8 cellular contexts compared by ENCODE assay signal in the genomic region with DNA sequence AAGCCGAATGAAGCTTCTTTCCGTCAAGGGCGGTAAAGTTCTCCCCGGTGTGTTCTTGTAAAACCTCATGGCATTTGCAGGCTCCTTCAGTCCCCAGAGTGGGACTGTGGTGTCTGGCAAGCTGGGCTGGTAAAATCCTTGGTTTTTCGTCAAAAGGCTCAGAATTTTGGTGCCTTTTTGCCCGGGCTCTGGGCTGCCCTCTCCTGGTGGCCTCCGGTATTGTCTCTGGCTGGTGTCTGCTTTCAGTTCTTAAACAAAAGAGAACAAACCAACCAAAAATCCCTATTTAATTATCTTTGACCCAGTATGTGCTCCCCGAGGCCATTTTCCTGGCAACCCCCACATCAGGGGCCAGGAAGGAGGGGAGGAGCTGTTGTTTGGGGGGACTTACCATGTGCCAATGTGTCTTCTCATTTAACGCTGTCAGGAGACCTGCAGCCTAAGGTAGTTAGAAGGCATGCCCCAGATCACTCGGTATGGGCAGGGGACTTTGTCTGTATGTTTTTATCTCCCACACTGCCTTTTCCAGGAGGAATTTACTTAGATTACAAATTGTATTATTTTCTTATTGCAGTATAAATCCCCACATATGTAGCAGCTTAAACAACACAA. TPM values are rescaled to one million over a fixed set of nuclear protein-coding genes. Genes with fewer than 3 reads are reported as not detected.
DNase-seq lines count a peak whose midpoint lies in the region; ATAC-seq, FAIRE-seq and TF ChIP-seq lines count a peak whose summit lies in the region.

No MANE protein-coding gene starts in this region.

- no peak for DNase-seq in CD14-positive monocyte (ENCODE audit: low spot score)
- peak; percentile 19 for DNase-seq in Jurkat, Clone E6-1 (ENCODE audit: low read depth, low spot score)
- peak; percentile 18 for DNase-seq in activated naive CD8-positive, alpha-beta T cell treated with anti-CD3 and anti-CD28 coated beads for 36 hours
- no peak for DNase-seq in frontal cortex (ENCODE audit: low spot score in 2 of 2)
- DNase-seq in NCI-H510A treated with DMSO at 0.1 percent for 48 hours (lab: John Stamatoyannopoulos, UW): no peak
- DNase-seq in small intestine: no peak

- peak overlapping the region in 1 of 2 donors; percentile 10 for H3K4me3 Mint-ChIP-seq in CD14-positive monocyte
- H3K4me3 Mint-ChIP-seq in activated naive CD8-positive, alpha-beta T cell treated with anti-CD3 and anti-CD28 coated beads for 36 hours: no peak overlapping the region

- no peak overlapping the region for H3K27ac Mint-ChIP-seq in CD14-positive monocyte
- no peak overlapping the region for H3K27ac Mint-ChIP-seq in activated naive CD8-positive, alpha-beta T cell treated with anti-CD3 and anti-CD28 coated beads for 36 hours

- H3K4me1 Mint-ChIP-seq in CD14-positive monocyte: peaks cover 4% of the 10 kb centered on the region
- peaks cover 2% of the 10 kb centered on the region for H3K4me1 Mint-ChIP-seq in activated naive CD8-positive, alpha-beta T cell treated with anti-CD3 and anti-CD28 coated beads for 36 hours

- intact Hi-C loops in CD14-positive monocyte (cut with micrococcal nuclease): loop anchor here (10.0 kb wide), 1 partner anchor 1048 kb away; no protein-coding TSS in a partner anchor

- H3K36me3 ChIP-seq in liver (ENCODE audit: control insufficient read depth in 4 of 4, insufficient read depth in 3 of 4, low read depth in 1 of 4, low read length in 3 of 4): no peaks in the 10 kb centered on the region
- H3K36me3 ChIP-seq in small intestine (ENCODE audit: control insufficient read depth in 2 of 2, insufficient read depth in 2 of 2, low read length in 2 of 2): no peaks in the 10 kb centered on the region

- peaks cover 2 to 6% (median 5%) of the 10 kb centered on the region in 3 donors for H3K27me3 Mint-ChIP-seq in CD14-positive monocyte (ENCODE audit: low read depth in 3 of 3)
- peaks cover 40% of the 10 kb centered on the region for H3K27me3 Mint-ChIP-seq in activated naive CD8-positive, alpha-beta T cell treated with anti-CD3 and anti-CD28 coated beads for 36 hours

- H3K9me3 ChIP-seq in liver (ENCODE audit: control insufficient read depth in 4 of 4, low read length in 3 of 4): peaks cover 0 to 4% (median 0%) of the 10 kb centered on the region in 4 donors
- H3K9me3 ChIP-seq in small intestine (ENCODE audit: control insufficient read depth, low read depth): no peaks in the 10 kb centered on the region

- 34% methylated on average over 10 of the region's 10 CpGs for WGBS in liver
- WGBS in small intestine, 3 donors: 38 to 43% (median 41%) methylated on average over 10 of the region's 10 CpGs

- H3K27ac ChIP-seq in liver (ENCODE audit: low read depth in 1 of 2, low read length in 2 of 2): no peak overlapping the region
- H3K27ac ChIP-seq in small intestine (ENCODE audit: low read depth in 1 of 2, low read length in 1 of 2): no peak overlapping the region

- H3K9ac ChIP-seq in liver (ENCODE audit: low read depth in 1 of 2, low read length in 2 of 2): no peak overlapping the region

- FAIRE-seq in frontal cortex (lab: Jason Lieb, UNC): no peak
- FAIRE-seq in small intestine (lab: Jason Lieb, UNC): no peak

- H3K27me3 ChIP-seq in liver (ENCODE audit: control insufficient read depth in 4 of 4, insufficient read depth in 4 of 4, low read length in 3 of 4): peaks cover 0 to 14% (median under 1%) of the 10 kb centered on the region in 4 donors
- H3K27me3 ChIP-seq in small intestine (ENCODE audit: control insufficient read depth in 2 of 2, insufficient read depth in 2 of 2, low read length in 2 of 2): no peaks in the 10 kb centered on the region

- H3K4me1 ChIP-seq in liver (ENCODE audit: control insufficient read depth in 4 of 4, insufficient read depth in 4 of 4, low read length in 3 of 4) (no peaks in the 10 kb centered on the region), small intestine (ENCODE audit: control insufficient read depth in 2 of 2, insufficient read depth in 1 of 2, low read depth in 1 of 2, low read length in 1 of 2) (no peaks in the 10 kb centered on the region)

- no peak for ATAC-seq in GM18868 (IDR thresholded peaks at IDR 0.05; ENCODE audit: unreplicated experiment)

- no peaks in the 10 kb centered on the region for H3K36me3 Mint-ChIP-seq in CD14-positive monocyte
- H3K36me3 Mint-ChIP-seq in activated naive CD8-positive, alpha-beta T cell treated with anti-CD3 and anti-CD28 coated beads for 36 hours: no peaks in the 10 kb centered on the region

- peak; percentile 47 to 61 for TF ChIP-seq RAD21 in liver (IDR thresholded peaks at IDR 0.05)

- no peak overlapping the region for H3K4me3 ChIP-seq in Jurkat, Clone E6-1 (ENCODE audit: low read length)
- H3K4me3 ChIP-seq in liver (ENCODE audit: low read depth in 1 of 3, low read length in 3 of 3): no peak overlapping the region
- no peak overlapping the region for H3K4me3 ChIP-seq in small intestine (ENCODE audit: low read depth in 1 of 2, low read length in 2 of 2)

- peaks cover 0 to 9% (median 0%) of the 10 kb centered on the region in 7 donors for H3K9me3 Mint-ChIP-seq in CD14-positive monocyte
- H3K9me3 Mint-ChIP-seq in activated naive CD8-positive, alpha-beta T cell treated with anti-CD3 and anti-CD28 coated beads for 36 hours: no peaks in the 10 kb centered on the region

- TF ChIP-seq CTCF in CD14-positive monocyte (IDR thresholded peaks at IDR 0.05) (peak; percentile 88), liver (IDR thresholded peaks at IDR 0.05; ENCODE audit: low read depth, low read length, missing input control) (peak; percentile 72)

TF ChIP-seq in liver, 16 proteins besides CTCF, POLR2A, EP300 and RAD21:
- no peak for TF ChIP-seq FOXA1 (IDR thresholded peaks at IDR 0.05)
- no peak for TF ChIP-seq HNF4A (conservative IDR thresholded peaks at IDR 0.05)
- TF ChIP-seq HNF4G (IDR thresholded peaks at IDR 0.05): no peak
- no peak for TF ChIP-seq TAF1 (conservative IDR thresholded peaks at IDR 0.05)
- TF ChIP-seq, protein P1, sequence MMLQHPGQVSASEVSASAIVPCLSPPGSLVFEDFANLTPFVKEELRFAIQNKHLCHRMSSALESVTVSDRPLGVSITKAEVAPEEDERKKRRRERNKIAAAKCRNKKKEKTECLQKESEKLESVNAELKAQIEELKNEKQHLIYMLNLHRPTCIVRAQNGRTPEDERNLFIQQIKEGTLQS (IDR thresholded peaks at IDR 0.05): no peak
- no peak for TF ChIP-seq NR2F2 (IDR thresholded peaks at IDR 0.05)
- no peak for TF ChIP-seq YY1 (IDR thresholded peaks at IDR 0.05)
- TF ChIP-seq RXRA (IDR thresholded peaks at IDR 0.05): no peak
- TF ChIP-seq JUND (IDR thresholded peaks at IDR 0.05): no peak
- TF ChIP-seq FOXA2 (IDR thresholded peaks at IDR 0.05): no peak
- TF ChIP-seq GABPA (IDR thresholded peaks at IDR 0.05 in 1 of 2, conservative IDR thresholded peaks at IDR 0.05 in 1 of 2): no peak

RNA-seq across cellular contexts. Expression of gene CDH4, which starts 11.1 kb away (rescaled TPM):
- polyA plus RNA-seq in CD14-positive monocyte (not detected), liver (under 1 TPM in 1 of 2 donors, not detected in 1; 0.03 TPM), small intestine (under 1 TPM; 0.09 to 0.27 (median 0.22) TPM)
- polyA plus RNA-seq in Jurkat, Clone E6-1 (2012; ENCODE audit: insufficient read depth, insufficient read length): 3.8 TPM
- total RNA-seq in activated naive CD8-positive, alpha-beta T cell treated with anti-CD3 and anti-CD28 coated beads for 36 hours: under 1 TPM; 0.06 to 0.08 TPM
- total RNA-seq in liver (under 1 TPM; 0.19 to 0.25 TPM), frontal cortex (22.8 TPM)

Comparison
In these comparisons a context has a peak if more than half of its experiments do, and no peak if none do; other contexts are left out.
1. DNase-seq: peak in Jurkat, Clone E6-1 (single experiment) and activated naive CD8-positive, alpha-beta T cell treated with anti-CD3 and anti-CD28 coated beads for 36 hours (single experiment); none in CD14-positive monocyte (single experiment), frontal cortex (0 of 2), NCI-H510A treated with DMSO at 0.1 percent for 48 hours (single experiment) and small intestine (single experiment).
2. RNA of gene CDH4, which starts 11.1 kb away (total RNA-seq): 22.8 TPM in frontal cortex (single experiment); 0.19 to 0.25 TPM in liver and 0.06 to 0.08 TPM in activated naive CD8-positive, alpha-beta T cell treated with anti-CD3 and anti-CD28 coated beads for 36 hours; every median in the first group is over 10 times any median in the second.